ENCODE assay signal across 25 cellular contexts in the genomic region with DNA sequence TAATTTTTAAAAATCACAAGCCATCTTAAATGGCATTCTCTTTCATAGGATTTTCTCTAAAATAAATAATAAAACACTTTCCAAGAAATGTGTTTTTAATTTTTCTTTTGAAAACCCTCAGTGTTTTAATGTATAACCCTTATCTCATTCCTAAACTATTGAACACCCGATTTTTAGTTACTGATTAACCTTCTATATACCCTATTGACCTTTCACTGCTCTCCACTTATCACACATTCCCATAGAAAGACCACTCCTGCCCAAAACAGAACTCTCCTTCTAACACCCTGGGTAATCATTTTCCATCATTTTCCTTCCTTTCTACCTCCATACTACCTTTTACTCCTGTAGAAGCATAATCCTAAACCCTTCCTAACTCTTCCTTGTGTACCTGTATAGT.
"Had no signal": no experiment of that assay in that cellular context is flagged by ENCODE, and none has a peak within 500 bp of the region (broad histone marks: within the 10 kb centered on the region; RNA-seq: fewer than 3 reads in every experiment).

No MANE protein-coding gene starts in this region.

- FAIRE-seq: pancreas had no signal

- H3K4me1 ChIP-seq: colonic mucosa, testis had no signal

- H3K27me3 ChIP-seq: breast epithelium, colonic mucosa, dorsolateral prefrontal cortex, neutrophil, pancreas, testis, vagina had no signal

- H3K36me3 ChIP-seq: breast epithelium, colonic mucosa, left ventricle myocardium inferior, neutrophil, pancreas, vagina had no signal

- H3K9me3 ChIP-seq: breast epithelium, colonic mucosa, left ventricle myocardium inferior, neutrophil, pancreas, testis, vagina had no signal

- DNase-seq: activated CD4-positive, alpha-beta memory T cell treated with anti-CD3 and anti-CD28 coated beads for 36 hours; activated CD4-positive, alpha-beta T cell treated with anti-CD3 and anti-CD28 coated beads for 48 hours; activated naive CD4-positive, alpha-beta T cell treated with Interleukin-2 at 50 U/mL for 16 hours; activated naive CD8-positive, alpha-beta T cell treated with anti-CD3 and anti-CD28 coated beads for 36 hours; activated T-cell treated with anti-CD3 and anti-CD28 coated beads, Interleukin-2, amount 50 U/mL, for 48 hours; amniotic stem cell; colonic mucosa; dorsolateral prefrontal cortex; effector memory CD8-positive, alpha-beta T cell; foreskin fibroblast; left ventricle myocardium inferior; mammary epithelial cell; midbrain; pancreas; stimulated activated CD4-positive, alpha-beta T cell treated with anti-CD3 and anti-CD28 coated beads, Interleukin-2, amount 100 ng/mL, for 48 hours; stimulated activated CD8-positive, alpha-beta memory T cell treated with anti-CD3 and anti-CD28 coated beads, Interleukin-4, amount 100 ng/mL, for 48 hours; stimulated activated naive B cell treated with anti-CD40 and anti-IgM and Interleukin-4, amounts not matched to agents 10 μg/mL and 1 μg/mL and 100 μg/mL, for 72 hours; testis; trophoblast cell had no signal

- H3K27ac ChIP-seq: breast epithelium, colonic mucosa, dorsolateral prefrontal cortex, epithelial cell of prostate, left ventricle myocardium inferior, neutrophil, pancreas, testis, vagina had no signal

- ATAC-seq: effector memory CD8-positive, alpha-beta T cell; sciatic nerve; stimulated activated naive B cell treated with anti-CD40 and anti-IgM and Interleukin-4, amounts not matched to agents 10 μg/mL and 1 μg/mL and 100 μg/mL, for 72 hours had no signal

- H3K4me3 ChIP-seq: breast epithelium, colonic mucosa, dorsolateral prefrontal cortex, left ventricle myocardium inferior, pancreas, smooth muscle cell, testis, vagina had no signal
